ENCODE assay signal across 15 cellular contexts in the genomic region with DNA sequence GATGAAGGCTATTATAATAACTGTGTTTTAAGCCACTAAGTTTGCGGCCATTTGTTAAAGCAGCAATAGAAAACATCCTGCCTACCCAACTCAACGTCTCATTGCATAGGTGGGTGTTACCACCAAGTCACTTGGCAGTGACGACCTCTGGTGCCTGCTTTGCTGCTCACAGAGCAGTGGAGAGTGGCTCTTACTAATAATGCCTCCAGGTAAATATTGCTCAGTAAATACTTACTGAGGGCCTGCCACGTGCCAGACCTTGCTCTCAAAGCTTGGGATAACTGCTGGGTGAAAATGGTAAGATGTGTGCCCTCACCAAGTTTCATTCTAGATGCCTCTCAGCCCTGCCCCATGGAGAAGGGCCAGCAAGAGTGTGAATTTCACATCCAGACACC. TPM values are rescaled to one million over a fixed set of nuclear protein-coding genes. Genes with fewer than 3 reads are reported as not detected.
DNase-seq lines count a peak whose midpoint lies in the region; ATAC-seq and TF ChIP-seq lines count a peak whose summit lies in the region.
"Had no signal": no experiment of that assay in that cellular context is flagged by ENCODE, and none has a peak within 500 bp of the region (broad histone marks: within the 10 kb centered on the region; RNA-seq: fewer than 3 reads in every experiment).

No MANE protein-coding gene starts in this region.

- intact Hi-C loops in PC-9 (cut with micrococcal nuclease; ENCODE audit: unreplicated experiment), result loop anchor here (1.0 to 2.0 kb wide), 4 partner anchors 13 to 202 kb away; no protein-coding TSS in a partner anchor

- H3K14ac ChIP-seq in mesenchymal stem cell (ENCODE audit: low read length in 2 of 2), result no peak overlapping the region

- no peaks in the 10 kb centered on the region for H4K20me1 ChIP-seq in PC-9 (ENCODE audit: insufficient read depth)

- H2BK5ac ChIP-seq in mesenchymal stem cell (ENCODE audit: low read depth, low read length, poor library complexity, severe bottlenecking), result no peak overlapping the region

- POLR2A ChIA-PET in PC-9 (lab: Charles Lee; ENCODE audit: unreplicated experiment), result interaction anchor here (0.6 to 0.8 kb wide), 3 partner anchors 8 to 26 kb away, joined by 4 to 9 read pairs (median 5); no protein-coding TSS in a partner anchor

- peak overlapping the region; percentile 67 for H3K27ac ChIP-seq in PC-9
- no peak overlapping the region for H3K27ac ChIP-seq in mesenchymal stem cell (ENCODE audit: low read length, poor library complexity, severe bottlenecking)
- H3K27ac ChIP-seq: vagina had no signal

- no peak overlapping the region for H3K4me3 Mint-ChIP-seq in activated T-cell treated with anti-CD3 and anti-CD28 coated beads, Interleukin-2, amount 50 U/mL, for 72 hours
- peak overlapping the region in 1 of 5 donors; percentile 22 for H3K4me3 Mint-ChIP-seq in immature natural killer cell
- H3K4me3 Mint-ChIP-seq: activated CD4-positive, alpha-beta T cell treated with anti-CD3 and anti-CD28 coated beads, Interleukin-2, amount 10 ng/mL, durations not matched to agents 7 days and 5 days had no signal

- H2AFZ ChIP-seq in PC-9, result no peak overlapping the region
- H2AFZ ChIP-seq in mesenchymal stem cell (ENCODE audit: low read depth, low read length), result no peak overlapping the region

- WGBS in mesenchymal stem cell, result 51% methylated on average over 4 of the region's 4 CpGs

- H2BK15ac ChIP-seq in mesenchymal stem cell (ENCODE audit: low read depth, poor library complexity, severe bottlenecking), result no peak overlapping the region

- peaks cover 81% of the 10 kb centered on the region for H3K4me1 Mint-ChIP-seq in activated T-cell treated with anti-CD3 and anti-CD28 coated beads, Interleukin-2, amount 50 U/mL, for 72 hours (ENCODE audit: low read depth)
- H3K4me1 Mint-ChIP-seq in immature natural killer cell, result peaks cover 49 to 56% of the 10 kb centered on the region in 2 donors

- H3K4me2 ChIP-seq in PC-9 (peak overlapping the region; percentile 48), mesenchymal stem cell (ENCODE audit: low read length, poor library complexity, severe bottlenecking) (no peak overlapping the region)

- H3K18ac ChIP-seq in mesenchymal stem cell (ENCODE audit: low read depth in 1 of 2, low read length in 2 of 2), result no peak overlapping the region

- H3K79me2 ChIP-seq in PC-9 (ENCODE audit: low read depth), result peaks cover 87% of the 10 kb centered on the region

- H3K23ac ChIP-seq in mesenchymal stem cell (ENCODE audit: low read length in 2 of 2), result no peak overlapping the region

- peaks cover 31% of the 10 kb centered on the region for H3K79me1 ChIP-seq in mesenchymal stem cell (replicated peaks; ENCODE audit: low read length, poor library complexity, severe bottlenecking)

- H4K8ac ChIP-seq in mesenchymal stem cell (ENCODE audit: low read length), result no peak overlapping the region

- DNase-seq in activated T-cell treated with anti-CD3 and anti-CD28 coated beads, Interleukin-2, amount 50 U/mL, for 72 hours, result no peak
- no peak for DNase-seq in activated T-cell treated with anti-CD3 and anti-CD28 coated beads, Interleukin-2, amount 50 U/mL, for 48 hours
- DNase-seq in PC-9 (peak; percentile 84 to 97), immature natural killer cell (no peak), T-helper 1 cell (no peak), mesenchymal stem cell (no peak)
- no peak for DNase-seq in stimulated activated naive CD8-positive, alpha-beta T cell treated with anti-CD3 and anti-CD28 coated beads, Interleukin-15, Interleukin-2, amounts not matched to agents 100 U/mL and 50 U/mL, for 24 hours
- DNase-seq: activated CD4-positive, alpha-beta T cell treated with anti-CD3 and anti-CD28 coated beads, Interleukin-2, amount 10 ng/mL, durations not matched to agents 7 days and 5 days; DMS 273 treated with DMSO at 0.1 percent for 48 hours; erythroblast; Karpas-422; mesendoderm; NCI-H2081 had no signal

- no peak overlapping the region for H3K4ac ChIP-seq in mesenchymal stem cell (ENCODE audit: low read depth in 1 of 2, low read length in 2 of 2)

- no peaks in the 10 kb centered on the region for H3K9me2 ChIP-seq in PC-9 (ENCODE audit: insufficient read depth)

- H2AK5ac ChIP-seq in mesenchymal stem cell (ENCODE audit: low read length, severe bottlenecking), result no peak overlapping the region

- peaks cover 39% of the 10 kb centered on the region; the same call in 1 of the 2 replicates for H3F3A ChIP-seq in PC-9 (ENCODE audit: insufficient read depth, low read depth)

- H3K9me3 Mint-ChIP-seq in activated T-cell treated with anti-CD3 and anti-CD28 coated beads, Interleukin-2, amount 50 U/mL, for 72 hours, result no peaks in the 10 kb centered on the region
- H3K9me3 Mint-ChIP-seq in immature natural killer cell, result no peaks in the 10 kb centered on the region
- H3K9me3 Mint-ChIP-seq: activated CD4-positive, alpha-beta T cell treated with anti-CD3 and anti-CD28 coated beads, Interleukin-2, amount 10 ng/mL, durations not matched to agents 7 days and 5 days had no signal

- H3K4me1 ChIP-seq in PC-9 (replicated peaks; ENCODE audit: insufficient read depth), result peaks cover 68% of the 10 kb centered on the region
- no peaks in the 10 kb centered on the region for H3K4me1 ChIP-seq in mesenchymal stem cell (ENCODE audit: control insufficient read depth, insufficient read depth, low read depth, low read length)

- no peak overlapping the region for H3K4me3 ChIP-seq in PC-9
- H3K4me3 ChIP-seq in mesenchymal stem cell (ENCODE audit: insufficient read depth in 1 of 2, low read depth in 1 of 2, low read length in 2 of 2), result no peak overlapping the region
- H3K4me3 ChIP-seq: vagina had no signal

- H3K27me3 ChIP-seq in PC-9 (ENCODE audit: insufficient read depth, low read depth) (no peaks in the 10 kb centered on the region), mesenchymal stem cell (ENCODE audit: control insufficient read depth in 1 of 2, insufficient read depth in 1 of 2, low read length in 2 of 2) (peaks cover 0 to 34% of the 10 kb centered on the region in 2 experiments)
- H3K27me3 ChIP-seq: vagina had no signal

- CTCF ChIA-PET in PC-9 (lab: Charles Lee), result interaction anchor here (0.5 to 2.1 kb wide), 9 partner anchors 9 to 1369 kb away, joined by 3 to 11 read pairs (median 8); a partner anchor contains a TSS

- H3K27ac Mint-ChIP-seq in activated T-cell treated with anti-CD3 and anti-CD28 coated beads, Interleukin-2, amount 50 U/mL, for 72 hours, result no peak overlapping the region
- H3K27ac Mint-ChIP-seq in immature natural killer cell, result peak overlapping the region in 5 of 6 donors; percentile 49 to 72 (median 56)
- H3K27ac Mint-ChIP-seq: activated CD4-positive, alpha-beta T cell treated with anti-CD3 and anti-CD28 coated beads, Interleukin-2, amount 10 ng/mL, durations not matched to agents 7 days and 5 days had no signal

- no peaks in the 10 kb centered on the region for H3K36me3 Mint-ChIP-seq in activated T-cell treated with anti-CD3 and anti-CD28 coated beads, Interleukin-2, amount 50 U/mL, for 72 hours (ENCODE audit: insufficient read depth in 2 of 2)
- H3K36me3 Mint-ChIP-seq in immature natural killer cell, result no peaks in the 10 kb centered on the region

- no peak overlapping the region for H2BK12ac ChIP-seq in mesenchymal stem cell (ENCODE audit: low read length in 2 of 2)

- no peak overlapping the region for H4K91ac ChIP-seq in mesenchymal stem cell (ENCODE audit: low read length)

- ATAC-seq in activated T-cell treated with anti-CD3 and anti-CD28 coated beads, Interleukin-2, amount 50 U/mL, for 72 hours (replicated peaks in 1 of 2), result peak; percentile 43 to 49
- ATAC-seq in stimulated activated naive CD8-positive, alpha-beta T cell treated with anti-CD3 and anti-CD28 coated beads, Interleukin-15, Interleukin-2, amounts not matched to agents 100 U/mL and 50 U/mL, for 24 hours, result peak; percentile 69
- ATAC-seq in GM21360 (IDR thresholded peaks at IDR 0.05; ENCODE audit: unreplicated experiment), result no peak

- H3K9ac ChIP-seq in mesenchymal stem cell (ENCODE audit: low read length), result no peak overlapping the region

- H3K36me3 ChIP-seq in PC-9 (ENCODE audit: low read depth) (no peaks in the 10 kb centered on the region), mesenchymal stem cell (ENCODE audit: control insufficient read depth in 1 of 2, insufficient read depth in 2 of 2, low read depth in 1 of 2, low read length in 2 of 2) (no peaks in the 10 kb centered on the region)
- H3K36me3 ChIP-seq: vagina had no signal

- H3K27me3 Mint-ChIP-seq in activated T-cell treated with anti-CD3 and anti-CD28 coated beads, Interleukin-2, amount 50 U/mL, for 72 hours (ENCODE audit: low read depth), result no peaks in the 10 kb centered on the region
- H3K27me3 Mint-ChIP-seq in immature natural killer cell (ENCODE audit: low read depth in 3 of 3), result no peaks in the 10 kb centered on the region

- no peak overlapping the region for H2BK120ac ChIP-seq in mesenchymal stem cell (ENCODE audit: low read depth, low read length)

- no TSS peak for BruUV-seq in PC-9 (replicated peaks; lab: Mats Ljungman, UMichigan)

- no peaks in the 10 kb centered on the region for H3K9me3 ChIP-seq in PC-9 (ENCODE audit: insufficient read depth, low read depth)
- H3K9me3 ChIP-seq in mesenchymal stem cell (ENCODE audit: control insufficient read depth, low read length), result no peaks in the 10 kb centered on the region
- H3K9me3 ChIP-seq: vagina had no signal

- 0 out of 2 replicates have a peak, but pooled peaks have one; percentile 2 for TF ChIP-seq CTCF in PC-9 (conservative IDR thresholded peaks at IDR 0.05)

RNA-seq across cellular contexts. Expression of a gene that starts 27.7 kb away (rescaled TPM):
- total RNA-seq in activated T-cell treated with anti-CD3 and anti-CD28 coated beads, Interleukin-2, amount 50 U/mL, for 72 hours, result 1 to 10 TPM; 7.0 to 8.6 TPM
- total RNA-seq in PC-9 (2021), result 180 and 213 TPM in 2 replicates
- 10 to 100 TPM; 26.8 to 39.9 (median 34.0) TPM for polyA plus RNA-seq in immature natural killer cell
- polyA plus RNA-seq in mesenchymal stem cell (2013, experiment 1 of 2), result 31.2 TPM
- polyA plus RNA-seq in mesenchymal stem cell (2013, experiment 2 of 2), result 32.5 TPM

Comparison
In these comparisons a context has a peak if more than half of its experiments do, and no peak if none do; other contexts are left out.
1. DNase-seq: peak in PC-9 (2 of 2); none in activated T-cell treated with anti-CD3 and anti-CD28 coated beads, Interleukin-2, amount 50 U/mL, for 72 hours (0 of 2), activated T-cell treated with anti-CD3 and anti-CD28 coated beads, Interleukin-2, amount 50 U/mL, for 48 hours (0 of 2), immature natural killer cell (0 of 3), stimulated activated naive CD8-positive, alpha-beta T cell treated with anti-CD3 and anti-CD28 coated beads, Interleukin-15, Interleukin-2, amounts not matched to agents 100 U/mL and 50 U/mL, for 24 hours (single experiment), T-helper 1 cell (0 of 5) and mesenchymal stem cell (single experiment).
2. RNA of a gene that starts 27.7 kb away (total RNA-seq): 180 to 213 TPM in PC-9; 7.0 to 8.6 TPM in activated T-cell treated with anti-CD3 and anti-CD28 coated beads, Interleukin-2, amount 50 U/mL, for 72 hours; every median in the first group is over 10 times any median in the second.